1 cellular context compared by ENCODE assay signal in genomic region chr3:197737749-197738462, GRCh38.
A peak's percentile ranks its signal among the peaks of the same experiment; 100 is the strongest.
TF ChIP-seq lines count a peak whose summit lies in the region.

No MANE protein-coding gene starts in this region.

TF ChIP-seq in HepG2, 621 proteins besides CTCF, POLR2A, EP300 and RAD21:
- TF ChIP-seq ZNF770 (CRISPR knock-in tag; IDR thresholded peaks at IDR 0.05) (peak; percentile 82), RFX3 (CRISPR knock-in tag; IDR thresholded peaks at IDR 0.05) (no peak), ZNF460 (CRISPR knock-in tag; IDR thresholded peaks at IDR 0.05; ENCODE audit: borderline replicate concordance) (peak; percentile 66; the same call in 1 of the 2 replicates), YEATS2 (CRISPR knock-in tag; IDR thresholded peaks at IDR 0.05; ENCODE audit: borderline replicate concordance) (no peak), NCOA2 (CRISPR knock-in tag; IDR thresholded peaks at IDR 0.05) (no peak), SRSF4 (IDR thresholded peaks at IDR 0.05; ENCODE audit: low read depth, low read length, poor library complexity, severe bottlenecking) (no peak), ZFP36L2 (CRISPR knock-in tag; IDR thresholded peaks at IDR 0.05) (no peak), ZNF616 (CRISPR knock-in tag; IDR thresholded peaks at IDR 0.05; ENCODE audit: low read depth) (no peak), SATB2 (CRISPR knock-in tag; IDR thresholded peaks at IDR 0.05) (no peak), NAIF1 (CRISPR knock-in tag; IDR thresholded peaks at IDR 0.05; ENCODE audit: borderline replicate concordance) (no peak), ETS1 (CRISPR knock-in tag; IDR thresholded peaks at IDR 0.05) (no peak), RNF2 (conservative IDR thresholded peaks at IDR 0.05; ENCODE audit: low read depth) (no peak), PRMT3 (CRISPR knock-in tag; IDR thresholded peaks at IDR 0.05; ENCODE audit: borderline replicate concordance, low read depth) (no peak), ZNF883 (CRISPR knock-in tag; IDR thresholded peaks at IDR 0.05; ENCODE audit: not compliant biosample characterization) (peak; percentile 0), ZNF691 (CRISPR knock-in tag; IDR thresholded peaks at IDR 0.05; ENCODE audit: borderline replicate concordance, low read depth) (no peak), ZNF3 (CRISPR knock-in tag; IDR thresholded peaks at IDR 0.05) (no peak), NCOA1 (CRISPR knock-in tag; IDR thresholded peaks at IDR 0.05) (no peak), ZNF687 (CRISPR knock-in tag; IDR thresholded peaks at IDR 0.05) (no peak), DDIT3 (CRISPR knock-in tag; IDR thresholded peaks at IDR 0.05) (no peak), GATAD2A (CRISPR knock-in tag; IDR thresholded peaks at IDR 0.05) (no peak), ONECUT2 (CRISPR knock-in tag; IDR thresholded peaks at IDR 0.05) (no peak), ZBTB2 (CRISPR knock-in tag; IDR thresholded peaks at IDR 0.05; ENCODE audit: low read depth) (no peak), KDM1A (CRISPR knock-in tag; IDR thresholded peaks at IDR 0.05) (no peak), CEBPG (CRISPR knock-in tag; IDR thresholded peaks at IDR 0.05) (peak; percentile 33; the same call in 1 of the 2 replicates), TEAD3 (CRISPR knock-in tag; optimal IDR thresholded peaks at IDR 0.05; ENCODE audit: borderline replicate concordance) (no peak), SP5 (CRISPR knock-in tag; IDR thresholded peaks at IDR 0.05; ENCODE audit: borderline replicate concordance, low read depth) (no peak), SMAD9 (CRISPR knock-in tag; IDR thresholded peaks at IDR 0.05) (no peak), CEBPB (IDR thresholded peaks at IDR 0.05; ENCODE audit: borderline replicate concordance, low read depth, low read length) (0 out of 2 replicates have a peak, but pooled peaks have one; percentile 7), ZNF275 (CRISPR knock-in tag; IDR thresholded peaks at IDR 0.05; ENCODE audit: borderline replicate concordance) (no peak)
